Comparison of ENCODE assay signal across 22 cellular contexts in genomic region chr2:126187665-126188064, GRCh38.
"Had no signal": no experiment of that assay in that cellular context is flagged by ENCODE, and none has a peak within 500 bp of the region (broad histone marks: within the 10 kb centered on the region; RNA-seq: fewer than 3 reads in every experiment).

No MANE protein-coding gene starts in this region.

- H3K27ac ChIP-seq: lower lobe of right lung, neutrophil, pancreas, psoas muscle, right atrium auricular region, tibial artery had no signal

- ATAC-seq: lower lobe of right lung; naive thymus-derived CD8-positive, alpha-beta T cell; pancreas; psoas muscle; stimulated activated naive CD8-positive, alpha-beta T cell treated with anti-CD3 and anti-CD28 coated beads, Interleukin-15, amount 100 ng/mL, for 72 hours had no signal

- H3K27me3 ChIP-seq: neutrophil, pancreas, right atrium auricular region, tibial artery had no signal

- H3K4me3 Mint-ChIP-seq: activated naive CD4-positive, alpha-beta T cell treated with anti-CD3 and anti-CD28 coated beads for 36 hours; activated naive CD8-positive, alpha-beta T cell treated with anti-CD3 and anti-CD28 coated beads, Interleukin-2, amount 10 ng/mL, durations not matched to agents 7 days and 5 days; brain; mesothelial cell of epicardium; naive thymus-derived CD8-positive, alpha-beta T cell; stimulated activated naive CD8-positive, alpha-beta T cell treated with anti-CD3 and anti-CD28 coated beads, Interleukin-15, amount 100 ng/mL, for 72 hours; T-helper 1 cell treated with Interleukin-12 subunit alpha and Interleukin-12 subunit beta and Interleukin-4 antibody, amounts not matched to agents 30 μg/mL and 1 μg/mL, for 36 hours had no signal

- H3K9me3 Mint-ChIP-seq: activated naive CD4-positive, alpha-beta T cell treated with anti-CD3 and anti-CD28 coated beads for 36 hours; activated naive CD8-positive, alpha-beta T cell treated with anti-CD3 and anti-CD28 coated beads, Interleukin-2, amount 10 ng/mL, durations not matched to agents 7 days and 5 days; mesothelial cell of epicardium had no signal

- H3K36me3 ChIP-seq: lower lobe of right lung, neutrophil, pancreas, right atrium auricular region, tibial artery had no signal

- H3K4me1 ChIP-seq: lower lobe of right lung, pancreas, psoas muscle, right atrium auricular region, tibial artery had no signal

- H3K27me3 Mint-ChIP-seq: activated naive CD8-positive, alpha-beta T cell treated with anti-CD3 and anti-CD28 coated beads, Interleukin-2, amount 10 ng/mL, durations not matched to agents 7 days and 5 days; brain had no signal

- H3K27ac Mint-ChIP-seq: activated naive CD4-positive, alpha-beta T cell treated with anti-CD3 and anti-CD28 coated beads for 36 hours; activated naive CD8-positive, alpha-beta T cell treated with anti-CD3 and anti-CD28 coated beads, Interleukin-2, amount 10 ng/mL, durations not matched to agents 7 days and 5 days; brain; mesothelial cell of epicardium; naive thymus-derived CD8-positive, alpha-beta T cell; stimulated activated naive CD8-positive, alpha-beta T cell treated with anti-CD3 and anti-CD28 coated beads, Interleukin-15, amount 100 ng/mL, for 72 hours; T-helper 1 cell treated with Interleukin-12 subunit alpha and Interleukin-12 subunit beta and Interleukin-4 antibody, amounts not matched to agents 30 μg/mL and 1 μg/mL, for 36 hours had no signal

- H3K4me1 Mint-ChIP-seq: activated naive CD8-positive, alpha-beta T cell treated with anti-CD3 and anti-CD28 coated beads, Interleukin-2, amount 10 ng/mL, durations not matched to agents 7 days and 5 days; mesothelial cell of epicardium; naive thymus-derived CD8-positive, alpha-beta T cell; stimulated activated naive CD8-positive, alpha-beta T cell treated with anti-CD3 and anti-CD28 coated beads, Interleukin-15, amount 100 ng/mL, for 72 hours had no signal

- H3K36me3 Mint-ChIP-seq: activated naive CD8-positive, alpha-beta T cell treated with anti-CD3 and anti-CD28 coated beads, Interleukin-2, amount 10 ng/mL, durations not matched to agents 7 days and 5 days; brain; mesothelial cell of epicardium had no signal

- DNase-seq: activated CD4-positive, alpha-beta T cell treated with anti-CD3 and anti-CD28 coated beads for 4 hours; activated CD4-positive, alpha-beta T cell treated with anti-CD3 and anti-CD28 coated beads, Interleukin-2, amount 50 U/mL, for 48 hours; activated CD4-positive, CD25-positive, alpha-beta regulatory T cell; activated naive CD4-positive, alpha-beta T cell treated with anti-CD3 and anti-CD28 coated beads for 36 hours; activated naive CD8-positive, alpha-beta T cell treated with anti-CD3 and anti-CD28 coated beads, Interleukin-2, amount 10 ng/mL, durations not matched to agents 7 days and 5 days; activated T-cell treated with anti-CD3 and anti-CD28 coated beads, Interleukin-2, amount 50 U/mL, for 48 hours; amygdala; caudate nucleus; effector memory CD4-positive, alpha-beta T cell; lower lobe of right lung; naive thymus-derived CD8-positive, alpha-beta T cell; pancreas; psoas muscle; stimulated activated CD4-positive, alpha-beta T cell treated with anti-CD3 and anti-CD28 coated beads, Interleukin-12 subunit alpha, Interleukin-12 subunit beta, amount 100 ng/mL, for 4 hours; stimulated activated CD4-positive, alpha-beta T cell treated with anti-CD3 and anti-CD28 coated beads, Interleukin-4, amount 100 ng/mL, for 4 hours; stimulated activated naive CD8-positive, alpha-beta T cell treated with anti-CD3 and anti-CD28 coated beads, Interleukin-15, amount 100 ng/mL, for 72 hours; tibial artery had no signal

- H3K4me3 ChIP-seq: lower lobe of right lung, pancreas, psoas muscle, right atrium auricular region, tibial artery had no signal

- H3K9me3 ChIP-seq: lower lobe of right lung, pancreas, psoas muscle, right atrium auricular region, tibial artery had no signal
